8 cellular contexts compared by ENCODE assay signal in the genomic region with DNA sequence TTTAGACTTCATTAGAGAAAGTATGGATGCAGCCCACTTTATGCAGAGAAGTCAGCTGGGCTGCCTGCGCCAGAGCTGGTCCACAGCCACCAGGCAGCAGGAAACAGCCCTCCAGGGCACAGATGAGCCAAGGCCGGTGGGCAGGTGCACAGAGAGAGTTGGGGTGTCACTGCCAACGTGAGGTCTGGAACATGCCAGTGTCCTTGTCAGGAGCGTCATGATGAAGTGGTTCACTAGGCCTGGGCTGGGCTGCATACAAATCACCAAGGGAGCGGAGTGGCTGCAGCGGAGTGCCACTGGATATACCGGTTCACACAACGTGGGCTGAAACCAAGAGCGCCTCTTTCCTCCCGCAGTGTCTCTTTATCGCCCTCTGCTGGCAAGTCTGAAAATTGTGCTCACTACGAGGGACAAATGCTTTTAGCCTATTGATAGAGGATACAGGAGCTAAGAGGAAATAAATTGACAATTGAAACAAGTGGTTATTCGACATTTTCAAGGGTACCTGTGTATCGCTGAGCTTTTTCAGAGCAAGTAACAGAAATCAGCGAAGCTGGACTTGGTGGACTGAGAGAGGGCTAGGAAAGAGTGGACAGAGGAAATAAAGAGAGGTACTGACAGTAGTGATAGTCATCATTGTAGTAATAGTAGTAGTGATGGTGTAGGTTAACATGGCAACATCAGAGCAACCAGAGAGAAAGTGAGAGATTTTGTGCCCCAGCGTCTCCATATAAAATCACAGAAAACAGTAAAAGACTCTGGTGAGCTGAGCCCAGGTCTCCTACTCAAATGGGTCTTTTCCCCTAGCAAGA. TPM values are rescaled to one million over a fixed set of nuclear protein-coding genes. Genes with fewer than 3 reads are reported as not detected.
DNase-seq lines count a peak whose midpoint lies in the region; ATAC-seq and TF ChIP-seq lines count a peak whose summit lies in the region.

No MANE protein-coding gene starts in this region.

- H3K4me3 ChIP-seq in upper lobe of left lung: no peak overlapping the region

- H3K27me3 Mint-ChIP-seq in activated naive CD8-positive, alpha-beta T cell: peaks cover 3% of the 10 kb centered on the region
- no peaks in the 10 kb centered on the region for H3K27me3 Mint-ChIP-seq in progenitor cell of endocrine pancreas

- intact Hi-C loops in head of caudate nucleus (cut with DNase I): loop anchor here (5.0 kb wide), 1 partner anchor 33 kb away; no protein-coding TSS in a partner anchor

- peak overlapping the region; percentile 46 for H3K4me3 Mint-ChIP-seq in activated naive CD8-positive, alpha-beta T cell
- H3K4me3 Mint-ChIP-seq in progenitor cell of endocrine pancreas (ENCODE audit: low read depth): no peak overlapping the region

- H3K27ac ChIP-seq in upper lobe of left lung: no peak overlapping the region

- H3K27me3 ChIP-seq in upper lobe of left lung: no peaks in the 10 kb centered on the region

- H3K27ac Mint-ChIP-seq in activated naive CD8-positive, alpha-beta T cell: no peak overlapping the region
- H3K27ac Mint-ChIP-seq in progenitor cell of endocrine pancreas: no peak overlapping the region

- H3K9me3 ChIP-seq in upper lobe of left lung: no peaks in the 10 kb centered on the region

- H3K4me1 Mint-ChIP-seq in activated naive CD8-positive, alpha-beta T cell (ENCODE audit: low read depth): no peaks in the 10 kb centered on the region
- no peaks in the 10 kb centered on the region for H3K4me1 Mint-ChIP-seq in progenitor cell of endocrine pancreas (ENCODE audit: low read depth)

- 12 to 15% methylated on average over 15 to 16 of the region's 16 CpGs for WGBS in upper lobe of left lung, 2 donors

- no peaks in the 10 kb centered on the region for H3K9me3 Mint-ChIP-seq in activated naive CD8-positive, alpha-beta T cell (ENCODE audit: low read depth)
- H3K9me3 Mint-ChIP-seq in progenitor cell of endocrine pancreas (ENCODE audit: low read depth): peaks cover 5% of the 10 kb centered on the region

- TF ChIP-seq CTCF in progenitor cell of endocrine pancreas (IDR thresholded peaks at IDR 0.05; ENCODE audit: unreplicated experiment) (peak; percentile 100), upper lobe of left lung (IDR thresholded peaks at IDR 0.05) (peak; percentile 80 to 94 (median 92))

- H3K4me1 ChIP-seq in upper lobe of left lung: peaks cover 3 to 7% (median 5%) of the 10 kb centered on the region in 4 donors

- ATAC-seq in HG02588 (IDR thresholded peaks at IDR 0.05; ENCODE audit: unreplicated experiment) (peak; percentile 83), upper lobe of left lung (ENCODE audit: low FRiP score in 2 of 2) (peak; percentile 95 to 96)

- H3K36me3 ChIP-seq in upper lobe of left lung: no peaks in the 10 kb centered on the region

- TF ChIP-seq EP300 in upper lobe of left lung (IDR thresholded peaks at IDR 0.05): no peak

- H3K36me3 Mint-ChIP-seq in activated naive CD8-positive, alpha-beta T cell: no peaks in the 10 kb centered on the region
- peaks cover 1% of the 10 kb centered on the region for H3K36me3 Mint-ChIP-seq in progenitor cell of endocrine pancreas (ENCODE audit: insufficient read depth)

- TF ChIP-seq POLR2A in upper lobe of left lung (IDR thresholded peaks at IDR 0.05): no peak

- DNase-seq in GM03348 (ENCODE audit: low spot score): peak; percentile 87
- peak; percentile 91 for DNase-seq in NCI-H1105 treated with DMSO at 0.1 percent for 48 hours (lab: John Stamatoyannopoulos, UW)
- peak; percentile 31 for DNase-seq in SKM-1 treated with dmso at 0.1 percent for 144 hours (lab: John Stamatoyannopoulos, UW; ENCODE audit: unreplicated experiment)
- peak; percentile 59 to 94 (median 87) for DNase-seq in head of caudate nucleus
- peak; percentile 89 for DNase-seq in progenitor cell of endocrine pancreas (ENCODE audit: low spot score, unreplicated experiment)
- peak; percentile 25 to 88 for DNase-seq in upper lobe of left lung

RNA-seq across cellular contexts. Expression of a gene that starts 52.0 kb away (rescaled TPM):
- total RNA-seq in progenitor cell of endocrine pancreas: 72.4 and 78.0 TPM in 2 replicates
- 100 to 1,000 TPM in 1 of 6 donors, 10 to 100 TPM in 5; 35.5 to 115 (median 45.0) TPM for total RNA-seq in upper lobe of left lung

RNA-seq across cellular contexts. Expression of a gene that starts 52.8 kb away (rescaled TPM):
- 36.3 and 36.9 TPM in 2 replicates for total RNA-seq in progenitor cell of endocrine pancreas
- 10 to 100 TPM in 4 of 6 donors, 1 to 10 TPM in 2; 7.2 to 16.8 (median 11.5) TPM for total RNA-seq in upper lobe of left lung

RNA-seq across cellular contexts. Expression of a gene that starts 53.3 kb away (rescaled TPM):
- 77.0 and 77.5 TPM in 2 replicates for total RNA-seq in progenitor cell of endocrine pancreas
- 10 to 100 TPM; 30.3 to 89.7 (median 53.7) TPM for total RNA-seq in upper lobe of left lung

Comparison
In these comparisons a context has a peak if more than half of its experiments do, and no peak if none do; other contexts are left out.
1. DNase-seq: peak in every context shown above with its lines; median percentile 91 in NCI-H1105 treated with DMSO at 0.1 percent for 48 hours; 89 in progenitor cell of endocrine pancreas; 87 in GM03348; 87 in head of caudate nucleus; 56 in upper lobe of left lung; 31 in SKM-1 treated with dmso at 0.1 percent for 144 hours.